ENCODE assay signal across 2 cellular contexts in the genomic region with DNA sequence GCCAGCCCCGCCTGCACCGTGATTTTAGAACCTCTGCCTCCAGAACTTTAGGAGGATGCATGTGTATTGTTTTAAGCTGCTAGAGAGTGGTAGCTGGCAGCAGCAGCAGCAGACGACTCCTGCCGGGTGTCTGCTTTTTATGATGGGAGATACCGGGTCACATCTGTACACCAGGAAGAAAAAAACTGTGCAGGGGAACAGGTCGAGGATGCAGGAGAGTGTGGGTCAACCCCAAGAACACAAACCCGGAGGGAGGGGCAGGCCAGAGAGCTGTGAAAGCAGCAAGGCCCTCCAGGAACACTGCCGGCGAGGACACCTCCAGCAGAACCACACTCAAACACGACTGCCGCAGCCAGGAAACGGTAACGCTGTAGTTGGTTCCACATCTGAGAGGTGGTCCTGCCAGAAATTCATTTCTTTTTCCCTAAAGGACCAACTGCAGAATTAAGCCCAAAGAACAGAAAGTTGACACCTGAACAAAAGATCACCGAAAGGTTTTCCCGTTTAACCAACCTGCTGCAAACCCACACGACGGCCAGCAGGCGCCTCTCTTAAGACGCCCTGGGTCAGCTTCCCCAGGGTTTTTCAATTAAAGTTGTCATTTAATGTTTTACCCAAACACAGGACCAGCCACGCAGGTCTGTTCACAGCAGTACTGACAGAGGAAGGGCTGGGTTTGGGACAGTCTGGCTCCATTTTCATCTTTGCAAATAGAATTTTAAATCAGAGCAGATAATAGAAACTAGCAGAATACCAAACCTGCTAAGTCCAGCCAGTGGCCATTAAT.
TF ChIP-seq lines count a peak whose summit lies in the region.

No MANE protein-coding gene starts in this region.

TF ChIP-seq in SK-N-SH, 30 proteins besides CTCF, POLR2A, EP300 and RAD21 (continued from another document):
- TF ChIP-seq, protein P1, sequence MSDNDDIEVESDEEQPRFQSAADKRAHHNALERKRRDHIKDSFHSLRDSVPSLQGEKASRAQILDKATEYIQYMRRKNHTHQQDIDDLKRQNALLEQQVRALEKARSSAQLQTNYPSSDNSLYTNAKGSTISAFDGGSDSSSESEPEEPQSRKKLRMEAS (IDR thresholded peaks at IDR 0.05; ENCODE audit: low read depth): no peak
- TF ChIP-seq, protein P2, sequence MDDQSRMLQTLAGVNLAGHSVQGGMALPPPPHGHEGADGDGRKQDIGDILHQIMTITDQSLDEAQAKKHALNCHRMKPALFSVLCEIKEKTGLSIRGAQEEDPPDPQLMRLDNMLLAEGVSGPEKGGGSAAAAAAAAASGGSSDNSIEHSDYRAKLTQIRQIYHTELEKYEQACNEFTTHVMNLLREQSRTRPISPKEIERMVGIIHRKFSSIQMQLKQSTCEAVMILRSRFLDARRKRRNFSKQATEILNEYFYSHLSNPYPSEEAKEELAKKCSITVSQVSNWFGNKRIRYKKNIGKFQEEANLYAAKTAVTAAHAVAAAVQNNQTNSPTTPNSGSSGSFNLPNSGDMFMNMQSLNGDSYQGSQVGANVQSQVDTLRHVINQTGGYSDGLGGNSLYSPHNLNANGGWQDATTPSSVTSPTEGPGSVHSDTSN (IDR thresholded peaks at IDR 0.05): no peak
- TF ChIP-seq MEF2A (IDR thresholded peaks at IDR 0.05; ENCODE audit: borderline replicate concordance, low read depth) (no peak), ELF1 (IDR thresholded peaks at IDR 0.05) (no peak), GATA2 (CRISPR knock-in tag; IDR thresholded peaks at IDR 0.05) (no peak), NFIC (IDR thresholded peaks at IDR 0.05; ENCODE audit: borderline replicate concordance) (no peak), JUND (IDR thresholded peaks at IDR 0.05) (no peak), MXI1 (IDR thresholded peaks at IDR 0.05; ENCODE audit: low read depth, low read length) (no peak), POLR2AphosphoS5 (IDR thresholded peaks at IDR 0.05; ENCODE audit: low read depth, low read length) (no peak), RFX5 (IDR thresholded peaks at IDR 0.05; ENCODE audit: low read length) (no peak)
- TF ChIP-seq, protein P3, sequence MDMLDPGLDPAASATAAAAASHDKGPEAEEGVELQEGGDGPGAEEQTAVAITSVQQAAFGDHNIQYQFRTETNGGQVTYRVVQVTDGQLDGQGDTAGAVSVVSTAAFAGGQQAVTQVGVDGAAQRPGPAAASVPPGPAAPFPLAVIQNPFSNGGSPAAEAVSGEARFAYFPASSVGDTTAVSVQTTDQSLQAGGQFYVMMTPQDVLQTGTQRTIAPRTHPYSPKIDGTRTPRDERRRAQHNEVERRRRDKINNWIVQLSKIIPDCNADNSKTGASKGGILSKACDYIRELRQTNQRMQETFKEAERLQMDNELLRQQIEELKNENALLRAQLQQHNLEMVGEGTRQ (IDR thresholded peaks at IDR 0.05; ENCODE audit: borderline replicate concordance, low read depth, low read length): no peak

TF ChIP-seq in SK-N-SH treated with all-trans-retinoic acid at 6 μM for 48 hours, 23 proteins besides CTCF, POLR2A, EP300 and RAD21:
- TF ChIP-seq, protein P4, sequence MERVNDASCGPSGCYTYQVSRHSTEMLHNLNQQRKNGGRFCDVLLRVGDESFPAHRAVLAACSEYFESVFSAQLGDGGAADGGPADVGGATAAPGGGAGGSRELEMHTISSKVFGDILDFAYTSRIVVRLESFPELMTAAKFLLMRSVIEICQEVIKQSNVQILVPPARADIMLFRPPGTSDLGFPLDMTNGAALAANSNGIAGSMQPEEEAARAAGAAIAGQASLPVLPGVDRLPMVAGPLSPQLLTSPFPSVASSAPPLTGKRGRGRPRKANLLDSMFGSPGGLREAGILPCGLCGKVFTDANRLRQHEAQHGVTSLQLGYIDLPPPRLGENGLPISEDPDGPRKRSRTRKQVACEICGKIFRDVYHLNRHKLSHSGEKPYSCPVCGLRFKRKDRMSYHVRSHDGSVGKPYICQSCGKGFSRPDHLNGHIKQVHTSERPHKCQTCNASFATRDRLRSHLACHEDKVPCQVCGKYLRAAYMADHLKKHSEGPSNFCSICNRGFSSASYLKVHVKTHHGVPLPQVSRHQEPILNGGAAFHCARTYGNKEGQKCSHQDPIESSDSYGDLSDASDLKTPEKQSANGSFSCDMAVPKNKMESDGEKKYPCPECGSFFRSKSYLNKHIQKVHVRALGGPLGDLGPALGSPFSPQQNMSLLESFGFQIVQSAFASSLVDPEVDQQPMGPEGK (CRISPR knock-in tag; IDR thresholded peaks at IDR 0.05; ENCODE audit: borderline replicate concordance): no peak
- no peak for TF ChIP-seq BACH2 (CRISPR knock-in tag; IDR thresholded peaks at IDR 0.05; ENCODE audit: borderline replicate concordance)
- TF ChIP-seq ZFP3 (CRISPR knock-in tag; IDR thresholded peaks at IDR 0.05): no peak
- no peak for TF ChIP-seq RARB (CRISPR knock-in tag; IDR thresholded peaks at IDR 0.05)
- TF ChIP-seq, protein P5, sequence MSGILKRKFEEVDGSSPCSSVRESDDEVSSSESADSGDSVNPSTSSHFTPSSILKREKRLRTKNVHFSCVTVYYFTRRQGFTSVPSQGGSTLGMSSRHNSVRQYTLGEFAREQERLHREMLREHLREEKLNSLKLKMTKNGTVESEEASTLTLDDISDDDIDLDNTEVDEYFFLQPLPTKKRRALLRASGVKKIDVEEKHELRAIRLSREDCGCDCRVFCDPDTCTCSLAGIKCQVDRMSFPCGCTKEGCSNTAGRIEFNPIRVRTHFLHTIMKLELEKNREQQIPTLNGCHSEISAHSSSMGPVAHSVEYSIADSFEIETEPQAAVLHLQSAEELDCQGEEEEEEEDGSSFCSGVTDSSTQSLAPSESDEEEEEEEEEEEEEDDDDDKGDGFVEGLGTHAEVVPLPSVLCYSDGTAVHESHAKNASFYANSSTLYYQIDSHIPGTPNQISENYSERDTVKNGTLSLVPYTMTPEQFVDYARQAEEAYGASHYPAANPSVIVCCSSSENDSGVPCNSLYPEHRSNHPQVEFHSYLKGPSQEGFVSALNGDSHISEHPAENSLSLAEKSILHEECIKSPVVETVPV (CRISPR knock-in tag; IDR thresholded peaks at IDR 0.05): no peak
- TF ChIP-seq, protein P6, sequence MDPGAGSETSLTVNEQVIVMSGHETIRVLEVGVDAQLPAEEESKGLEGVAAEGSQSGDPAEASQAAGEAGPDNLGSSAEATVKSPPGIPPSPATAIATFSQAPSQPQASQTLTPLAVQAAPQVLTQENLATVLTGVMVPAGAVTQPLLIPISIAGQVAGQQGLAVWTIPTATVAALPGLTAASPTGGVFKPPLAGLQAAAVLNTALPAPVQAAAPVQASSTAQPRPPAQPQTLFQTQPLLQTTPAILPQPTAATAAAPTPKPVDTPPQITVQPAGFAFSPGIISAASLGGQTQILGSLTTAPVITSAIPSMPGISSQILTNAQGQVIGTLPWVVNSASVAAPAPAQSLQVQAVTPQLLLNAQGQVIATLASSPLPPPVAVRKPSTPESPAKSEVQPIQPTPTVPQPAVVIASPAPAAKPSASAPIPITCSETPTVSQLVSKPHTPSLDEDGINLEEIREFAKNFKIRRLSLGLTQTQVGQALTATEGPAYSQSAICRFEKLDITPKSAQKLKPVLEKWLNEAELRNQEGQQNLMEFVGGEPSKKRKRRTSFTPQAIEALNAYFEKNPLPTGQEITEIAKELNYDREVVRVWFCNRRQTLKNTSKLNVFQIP (CRISPR knock-in tag; IDR thresholded peaks at IDR 0.05; ENCODE audit: borderline replicate concordance, low read depth): no peak
- TF ChIP-seq GLIS3 (CRISPR knock-in tag; IDR thresholded peaks at IDR 0.05): no peak
- TF ChIP-seq, protein P7, sequence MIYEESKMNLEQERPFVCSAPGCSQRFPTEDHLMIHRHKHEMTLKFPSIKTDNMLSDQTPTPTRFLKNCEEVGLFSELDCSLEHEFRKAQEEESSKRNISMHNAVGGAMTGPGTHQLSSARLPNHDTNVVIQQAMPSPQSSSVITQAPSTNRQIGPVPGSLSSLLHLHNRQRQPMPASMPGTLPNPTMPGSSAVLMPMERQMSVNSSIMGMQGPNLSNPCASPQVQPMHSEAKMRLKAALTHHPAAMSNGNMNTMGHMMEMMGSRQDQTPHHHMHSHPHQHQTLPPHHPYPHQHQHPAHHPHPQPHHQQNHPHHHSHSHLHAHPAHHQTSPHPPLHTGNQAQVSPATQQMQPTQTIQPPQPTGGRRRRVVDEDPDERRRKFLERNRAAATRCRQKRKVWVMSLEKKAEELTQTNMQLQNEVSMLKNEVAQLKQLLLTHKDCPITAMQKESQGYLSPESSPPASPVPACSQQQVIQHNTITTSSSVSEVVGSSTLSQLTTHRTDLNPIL (CRISPR knock-in tag; IDR thresholded peaks at IDR 0.05; ENCODE audit: low read depth): no peak
- no peak for TF ChIP-seq ESRRG (CRISPR knock-in tag; IDR thresholded peaks at IDR 0.05)
TF ChIP-seq in SK-N-SH treated with all-trans-retinoic acid at 6 μM for 48 hours: peak in this region for 0.
